Comparison of ENCODE assay signal across 23 cellular contexts in the genomic region with DNA sequence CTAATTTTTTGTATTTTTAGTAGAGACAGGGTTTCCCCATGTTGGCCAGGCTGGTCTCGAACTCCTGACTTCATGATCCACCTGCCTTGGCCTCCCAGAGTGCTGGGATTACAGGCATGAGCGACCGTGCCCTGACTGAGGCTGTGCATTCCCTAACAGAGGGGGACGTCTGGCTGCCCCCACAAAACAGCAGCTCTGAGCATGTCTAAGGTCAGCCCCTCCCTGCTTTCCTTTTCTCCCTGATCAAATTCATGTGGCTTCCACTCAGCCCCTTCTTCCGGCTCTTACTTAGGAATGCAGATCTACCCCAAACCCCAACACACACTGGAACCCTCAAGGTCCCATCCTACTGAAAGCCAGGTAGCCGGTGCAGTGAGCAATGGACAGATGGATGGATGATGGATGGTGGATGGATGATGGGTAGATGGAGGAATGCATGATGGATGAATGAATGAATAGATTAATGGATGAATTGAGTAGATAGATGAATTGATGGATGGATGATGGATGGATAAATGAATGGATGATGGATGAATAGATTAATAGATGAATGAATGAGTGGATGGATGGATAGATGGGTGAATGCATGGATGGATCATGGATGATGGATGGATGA.
DNase-seq lines count a peak whose midpoint lies in the region; ATAC-seq and TF ChIP-seq lines count a peak whose summit lies in the region.
"Had no signal": no experiment of that assay in that cellular context is flagged by ENCODE, and none has a peak within 500 bp of the region (broad histone marks: within the 10 kb centered on the region; RNA-seq: fewer than 3 reads in every experiment).

No MANE protein-coding gene starts in this region.

- no peak overlapping the region for H3K4me3 Mint-ChIP-seq in activated CD8-positive, alpha-beta memory T cell treated with anti-CD3 and anti-CD28 coated beads, Interleukin-2, amount 10 ng/mL, durations not matched to agents 7 days and 5 days
- no peak overlapping the region for H3K4me3 Mint-ChIP-seq in CD14-positive monocyte
- H3K4me3 Mint-ChIP-seq: CD8-positive, alpha-beta memory T cell; IgD-negative memory B cell had no signal

- ATAC-seq in activated CD8-positive, alpha-beta memory T cell treated with anti-CD3 and anti-CD28 coated beads, Interleukin-2, amount 10 ng/mL, durations not matched to agents 7 days and 5 days, result no peak
- ATAC-seq in sciatic nerve (no peak), HG03196 (IDR thresholded peaks at IDR 0.05; ENCODE audit: unreplicated experiment) (no peak)
- ATAC-seq: HCT116 had no signal

- no peaks in the 10 kb centered on the region for H3K9me3 Mint-ChIP-seq in activated CD8-positive, alpha-beta memory T cell treated with anti-CD3 and anti-CD28 coated beads, Interleukin-2, amount 10 ng/mL, durations not matched to agents 7 days and 5 days (ENCODE audit: low read depth)
- H3K9me3 Mint-ChIP-seq in CD14-positive monocyte, result peaks cover 0 to 10% (median 5%) of the 10 kb centered on the region in 7 donors
- H3K9me3 Mint-ChIP-seq: IgD-negative memory B cell had no signal

- DNase-seq in activated CD8-positive, alpha-beta memory T cell treated with anti-CD3 and anti-CD28 coated beads for 24 hours, result peak; percentile 37
- no peak for DNase-seq in activated CD8-positive, alpha-beta memory T cell treated with anti-CD3 and anti-CD28 coated beads, Interleukin-2, amount 10 ng/mL, durations not matched to agents 7 days and 5 days
- DNase-seq in CD14-positive monocyte (ENCODE audit: low spot score), result peak; percentile 16
- peak; percentile 10 for DNase-seq in activated CD8-positive, alpha-beta memory T cell treated with anti-CD3 and anti-CD28 coated beads, Interleukin-2, amount 50 U/mL, for 4 hours
- DNase-seq in sciatic nerve (ENCODE audit: low spot score), result peak; percentile 9
- no peak for DNase-seq in UCSD-AML1 (lab: John Stamatoyannopoulos, UW; ENCODE audit: unreplicated experiment)
- DNase-seq in NCI-H510A treated with DMSO at 0.1 percent for 48 hours (lab: John Stamatoyannopoulos, UW), result no peak
- DNase-seq: 8988T, C1 segment of cervical spinal cord, Calu3, GDM1, GM23248, MV-4-11, NCI-H1105 treated with DMSO at 0.1 percent for 48 hours, NCI-H2081, NCI-H2171, NCI-H526, OCI-M1, SHP77 had no signal

- CTCF ChIA-PET in activated CD8-positive, alpha-beta memory T cell treated with anti-CD3 and anti-CD28 coated beads, Interleukin-2, amount 10 ng/mL, durations not matched to agents 7 days and 5 days (lab: Charles Lee), result no interaction called here

- no peak overlapping the region for H3K27ac Mint-ChIP-seq in activated CD8-positive, alpha-beta memory T cell treated with anti-CD3 and anti-CD28 coated beads, Interleukin-2, amount 10 ng/mL, durations not matched to agents 7 days and 5 days
- H3K27ac Mint-ChIP-seq in CD14-positive monocyte, result no peak overlapping the region
- H3K27ac Mint-ChIP-seq: CD8-positive, alpha-beta memory T cell; IgD-negative memory B cell had no signal

- no peak for TF ChIP-seq CTCF in CD14-positive monocyte (IDR thresholded peaks at IDR 0.05)

- no peaks in the 10 kb centered on the region for H3K27me3 Mint-ChIP-seq in activated CD8-positive, alpha-beta memory T cell treated with anti-CD3 and anti-CD28 coated beads, Interleukin-2, amount 10 ng/mL, durations not matched to agents 7 days and 5 days
- peaks cover 12 to 29% (median 20%) of the 10 kb centered on the region in 3 donors for H3K27me3 Mint-ChIP-seq in CD14-positive monocyte (ENCODE audit: low read depth in 3 of 3)

- H3K36me3 Mint-ChIP-seq in activated CD8-positive, alpha-beta memory T cell treated with anti-CD3 and anti-CD28 coated beads, Interleukin-2, amount 10 ng/mL, durations not matched to agents 7 days and 5 days, result no peaks in the 10 kb centered on the region
- H3K36me3 Mint-ChIP-seq in CD14-positive monocyte, result no peaks in the 10 kb centered on the region
- H3K36me3 Mint-ChIP-seq: IgD-negative memory B cell had no signal

- H3K4me1 Mint-ChIP-seq in activated CD8-positive, alpha-beta memory T cell treated with anti-CD3 and anti-CD28 coated beads, Interleukin-2, amount 10 ng/mL, durations not matched to agents 7 days and 5 days, result peaks cover 7% of the 10 kb centered on the region
- H3K4me1 Mint-ChIP-seq in CD14-positive monocyte, result peaks cover 7% of the 10 kb centered on the region

- intact Hi-C loops in CD14-positive monocyte (cut with micrococcal nuclease) (no loop called here), sciatic nerve (cut with DNase I) (no loop called here)

Comparison
In these comparisons a context has a peak if more than half of its experiments do, and no peak if none do; other contexts are left out.
1. DNase-seq: peak in activated CD8-positive, alpha-beta memory T cell treated with anti-CD3 and anti-CD28 coated beads for 24 hours (single experiment), CD14-positive monocyte (single experiment), activated CD8-positive, alpha-beta memory T cell treated with anti-CD3 and anti-CD28 coated beads, Interleukin-2, amount 50 U/mL, for 4 hours (single experiment) and sciatic nerve (single experiment); none in activated CD8-positive, alpha-beta memory T cell treated with anti-CD3 and anti-CD28 coated beads, Interleukin-2, amount 10 ng/mL, durations not matched to agents 7 days and 5 days (single experiment), UCSD-AML1 (single experiment) and NCI-H510A treated with DMSO at 0.1 percent for 48 hours (single experiment).